ENCODE assay signal across 4 cellular contexts in the genomic region with DNA sequence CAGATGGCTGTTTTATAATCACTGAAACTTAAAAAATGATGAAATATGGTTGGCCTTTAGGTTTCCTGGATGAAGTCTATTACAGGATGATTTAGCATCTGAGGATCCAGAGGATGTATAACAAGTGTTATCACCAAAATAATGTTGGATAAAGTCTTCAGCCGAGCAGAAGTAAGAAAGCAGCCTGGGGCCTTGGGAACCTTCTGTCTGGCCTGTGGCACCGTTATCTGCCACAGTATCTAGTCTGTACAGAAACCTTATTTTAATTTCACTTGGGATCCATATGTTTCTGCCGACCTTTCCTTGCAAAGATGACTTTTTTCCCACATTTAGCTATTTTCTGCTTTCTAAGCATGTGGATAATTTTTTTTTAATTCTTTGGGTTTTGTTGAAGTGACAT.
"Had no signal": no experiment of that assay in that cellular context is flagged by ENCODE, and none has a peak within 500 bp of the region (broad histone marks: within the 10 kb centered on the region; RNA-seq: fewer than 3 reads in every experiment).

No MANE protein-coding gene starts in this region.

- DNase-seq: H9, KBM-7 had no signal

- ATAC-seq: GM23338, HepG2 had no signal
